ENCODE assay signal across 13 cellular contexts in genomic region chr1:24562625-24563024, GRCh38. TPM values are rescaled to one million over a fixed set of nuclear protein-coding genes. Genes with fewer than 3 reads are reported as not detected.
DNase-seq lines count a peak whose midpoint lies in the region; ATAC-seq and TF ChIP-seq lines count a peak whose summit lies in the region.
"Had no signal": no experiment of that assay in that cellular context is flagged by ENCODE, and none has a peak within 500 bp of the region (broad histone marks: within the 10 kb centered on the region; RNA-seq: fewer than 3 reads in every experiment).

No MANE protein-coding gene starts in this region.

- H3K9me3 ChIP-seq in heart right ventricle = no peaks in the 10 kb centered on the region
- no peaks in the 10 kb centered on the region for H3K9me3 ChIP-seq in CD4-positive, alpha-beta memory T cell (ENCODE audit: control insufficient read depth in 1 of 2, low read length in 2 of 2)
- H3K9me3 ChIP-seq: adrenal gland, SJCRH30 had no signal

- DNase-seq in cardiac septum (ENCODE audit: low spot score) = peak; percentile 33
- no peak for DNase-seq in heart right ventricle
- peak; percentile 41 for DNase-seq in NCI-H510A (lab: John Stamatoyannopoulos, UW)
- DNase-seq in epithelial cell of esophagus (ENCODE audit: low read depth) = peak; percentile 54
- peak; percentile 56 for DNase-seq in ureter (ENCODE audit: low spot score)
- DNase-seq in stimulated activated naive CD4-positive, alpha-beta T cell treated with Interleukin-2 at 50 U/mL for 16 hours (lab: John Stamatoyannopoulos, UW) = no peak
- DNase-seq in CD4-positive, alpha-beta memory T cell = no peak
- DNase-seq: adrenal gland, dermis blood vessel endothelial cell, NCI-H446 treated with DMSO at 0.1 percent for 48 hours, SJCRH30 had no signal

- intact Hi-C loops in cardiac septum (cut with DNase I) (no loop called here), heart right ventricle (cut with DNase I) (no loop called here)
- intact Hi-C loops in CD4-positive, alpha-beta memory T cell (cut with micrococcal nuclease) = no loop called here

- H3K4me1 ChIP-seq in heart right ventricle = peaks cover 0 to 13% (median 0%) of the 10 kb centered on the region in 9 donors
- no peaks in the 10 kb centered on the region for H3K4me1 ChIP-seq in CD4-positive, alpha-beta memory T cell (ENCODE audit: insufficient read depth, low read length)
- H3K4me1 ChIP-seq: adrenal gland had no signal

- H3K36me3 ChIP-seq in heart right ventricle = no peaks in the 10 kb centered on the region
- H3K36me3 ChIP-seq in CD4-positive, alpha-beta memory T cell (ENCODE audit: insufficient read depth, low read length) = no peaks in the 10 kb centered on the region
- H3K36me3 ChIP-seq: adrenal gland, SJCRH30 had no signal

- H3K4me3 ChIP-seq in heart right ventricle (no peak overlapping the region), epithelial cell of esophagus (ENCODE audit: low read length) (no peak overlapping the region)
- no peak overlapping the region for H3K4me3 ChIP-seq in CD4-positive, alpha-beta memory T cell (ENCODE audit: low read length in 2 of 2)
- H3K4me3 ChIP-seq: adrenal gland, SJCRH30 had no signal

- peaks cover 0 to 15% (median under 1%) of the 10 kb centered on the region in 7 donors for H3K27me3 ChIP-seq in heart right ventricle
- no peaks in the 10 kb centered on the region for H3K27me3 ChIP-seq in CD4-positive, alpha-beta memory T cell (ENCODE audit: insufficient read depth, low read length)
- H3K27me3 ChIP-seq: adrenal gland had no signal

- no peaks in the 10 kb centered on the region for H3K36me3 Mint-ChIP-seq in CD4-positive, alpha-beta memory T cell
- H3K36me3 Mint-ChIP-seq: WTC11 had no signal

- no peaks in the 10 kb centered on the region for H3K9me3 Mint-ChIP-seq in CD4-positive, alpha-beta memory T cell

- POLR2A ChIA-PET in CD4-positive, alpha-beta memory T cell (lab: Charles Lee; ENCODE audit: partially characterized antibody) = no interaction called here

- H3K27ac ChIP-seq in heart right ventricle = no peak overlapping the region
- no peak overlapping the region for H3K27ac ChIP-seq in CD4-positive, alpha-beta memory T cell (ENCODE audit: low read depth, low read length)
- H3K27ac ChIP-seq: adrenal gland, SJCRH30 had no signal

- H3K27me3 Mint-ChIP-seq in CD4-positive, alpha-beta memory T cell = peaks cover 0 to 4% of the 10 kb centered on the region in 2 donors

- peaks cover 0 to 6% (median 3%) of the 10 kb centered on the region in 4 donors for H3K4me1 Mint-ChIP-seq in CD4-positive, alpha-beta memory T cell

- no peak overlapping the region for H3K4me3 Mint-ChIP-seq in CD4-positive, alpha-beta memory T cell
- H3K4me3 Mint-ChIP-seq: WTC11 had no signal

- TF ChIP-seq CTCF in heart right ventricle (IDR thresholded peaks at IDR 0.05) = no peak
- TF ChIP-seq CTCF in epithelial cell of esophagus (IDR thresholded peaks at IDR 0.05; ENCODE audit: insufficient read depth, low read depth, low read length, missing control alignments) = no peak

- CTCF ChIA-PET in CD4-positive, alpha-beta memory T cell (lab: Charles Lee; ENCODE audit: partially characterized antibody) = interaction anchor here (1.8 kb wide), 1 partner anchor 24 kb away, joined by 4 read pairs; no protein-coding TSS in a partner anchor

- H3K27ac Mint-ChIP-seq in CD4-positive, alpha-beta memory T cell = no peak overlapping the region
- H3K27ac Mint-ChIP-seq: WTC11 had no signal

- ATAC-seq in heart right ventricle (no peak), HG03521 (IDR thresholded peaks at IDR 0.05; ENCODE audit: unreplicated experiment) (no peak)
- ATAC-seq: WTC11 had no signal

RNA-seq across cellular contexts. Expression of gene NCMAP, which starts 6.7 kb away (rescaled TPM):
- total RNA-seq in cardiac septum = not detected
- total RNA-seq in heart right ventricle = under 1 TPM in 8 of 10 donors, not detected in 2; 0.05 to 0.36 (median 0.10) TPM
- under 1 TPM; 0.01 to 0.29 TPM for polyA plus RNA-seq in heart right ventricle
- 0.73 TPM for total RNA-seq in ureter
- total RNA-seq in CD4-positive, alpha-beta memory T cell = not detected
- polyA plus RNA-seq in CD4-positive, alpha-beta memory T cell = under 1 TPM; 0.10 to 0.12 TPM
- total RNA-seq: dermis blood vessel endothelial cell, SJCRH30 had no signal

RNA-seq across cellular contexts. Expression of gene RCAN3, which starts 60.0 kb away (rescaled TPM):
- 5.1 TPM for total RNA-seq in cardiac septum
- total RNA-seq in heart right ventricle = 1 to 10 TPM; 3.6 to 7.9 (median 5.8) TPM
- 1 to 10 TPM; 2.3 to 3.1 TPM for polyA plus RNA-seq in heart right ventricle
- 19.0 TPM for total RNA-seq in ureter
- total RNA-seq in CD4-positive, alpha-beta memory T cell = 100 to 1,000 TPM; 171 to 178 TPM
- polyA plus RNA-seq in CD4-positive, alpha-beta memory T cell = 100 to 1,000 TPM; 112 to 123 TPM

Comparison
In these comparisons a context has a peak if more than half of its experiments do, and no peak if none do; other contexts are left out.
1. DNase-seq: peak in cardiac septum (single experiment), NCI-H510A (single experiment), epithelial cell of esophagus (single experiment) and ureter (single experiment); none in heart right ventricle (0 of 2), stimulated activated naive CD4-positive, alpha-beta T cell treated with Interleukin-2 at 50 U/mL for 16 hours (single experiment) and CD4-positive, alpha-beta memory T cell (0 of 5).